15 cellular contexts compared by ENCODE assay signal in the genomic region with DNA sequence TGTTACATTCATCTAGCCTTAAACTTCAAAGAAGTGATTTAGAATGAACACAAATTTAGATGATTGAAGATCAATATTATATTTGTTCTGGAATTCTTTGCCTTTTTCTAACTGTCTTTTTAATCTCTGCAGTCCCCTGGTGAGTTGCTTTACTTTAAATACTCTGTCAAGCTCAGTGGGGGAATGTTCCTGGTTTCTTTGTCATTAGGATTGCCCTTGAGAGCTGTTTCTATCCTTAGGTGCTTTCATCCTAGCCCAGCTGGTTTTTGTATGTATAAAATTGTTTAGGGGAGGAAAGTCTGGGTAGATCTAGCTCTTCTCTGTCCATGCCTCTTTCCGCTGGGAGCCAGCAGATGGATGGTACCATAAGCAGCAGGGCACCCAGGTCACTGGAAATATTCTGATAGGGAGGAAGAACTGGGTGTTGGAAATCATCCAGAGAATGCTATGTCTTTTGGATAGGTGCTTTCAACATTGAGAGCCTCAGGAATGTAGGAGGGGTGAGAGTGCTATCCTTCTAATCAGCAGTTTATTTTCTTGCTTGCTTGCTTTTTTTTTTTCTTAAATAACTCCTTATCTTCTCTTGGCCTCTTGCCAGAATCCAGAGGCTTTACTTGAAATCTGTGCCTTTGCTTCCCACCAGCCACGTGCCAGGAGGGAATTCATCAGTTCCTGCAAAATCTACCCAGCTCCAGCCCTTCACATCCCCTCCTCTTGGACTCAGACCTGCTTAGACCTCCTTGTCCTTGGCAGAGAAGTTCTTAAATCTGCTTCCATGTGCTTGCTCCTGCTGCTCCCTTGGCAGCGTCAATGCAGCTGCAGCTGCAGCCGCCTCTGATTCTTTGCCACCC.
DNase-seq lines count a peak whose midpoint lies in the region; ATAC-seq and TF ChIP-seq lines count a peak whose summit lies in the region.
"Had no signal": no experiment of that assay in that cellular context is flagged by ENCODE, and none has a peak within 500 bp of the region (broad histone marks: within the 10 kb centered on the region; RNA-seq: fewer than 3 reads in every experiment).

No MANE protein-coding gene starts in this region.

- 73% methylated on average over 4 of the region's 4 CpGs for WGBS in mammary epithelial cell (ENCODE audit: low coverage, missing lambda C conversion rate)

- no peaks in the 10 kb centered on the region for H3K27me3 ChIP-seq in A673 (replicated peaks; ENCODE audit: insufficient read depth, low read depth, low read length, poor library complexity)
- no peaks in the 10 kb centered on the region for H3K27me3 ChIP-seq in HUES48 (ENCODE audit: control insufficient read depth, insufficient read depth, low read length)
- no peaks in the 10 kb centered on the region for H3K27me3 ChIP-seq in mammary epithelial cell (ENCODE audit: insufficient read depth, low read length)
- H3K27me3 ChIP-seq: ascending aorta, uterus had no signal

- H2AFZ ChIP-seq in mammary epithelial cell (ENCODE audit: low read depth, low read length) = no peak overlapping the region

- no peaks in the 10 kb centered on the region for H3K36me3 ChIP-seq in A673 (ENCODE audit: insufficient read depth, low read length, poor library complexity, severe bottlenecking)
- peaks cover 51% of the 10 kb centered on the region for H3K36me3 ChIP-seq in HUES48 (ENCODE audit: control insufficient read depth, insufficient read depth, low read length)
- H3K36me3 ChIP-seq in mammary epithelial cell (ENCODE audit: insufficient read depth, low read length) = no peaks in the 10 kb centered on the region
- H3K36me3 ChIP-seq: ascending aorta, uterus had no signal

- H3K4me1 ChIP-seq in A673 (ENCODE audit: insufficient read depth, low read length, poor library complexity, severe bottlenecking) (no peaks in the 10 kb centered on the region), HUES48 (ENCODE audit: control insufficient read depth, insufficient read depth, low read length) (peaks cover 42% of the 10 kb centered on the region), mammary epithelial cell (ENCODE audit: insufficient read depth, low read length) (no peaks in the 10 kb centered on the region)
- H3K4me1 ChIP-seq: ascending aorta, uterus had no signal

- DNase-seq in A673 (ENCODE audit: low spot score) (peak; percentile 7), mammary epithelial cell (peak; percentile 1), left kidney (ENCODE audit: low read depth, low spot score) (peak; percentile 44), hypothalamus (lab: John Stamatoyannopoulos, UW) (no peak), NCI-H2029 (lab: John Stamatoyannopoulos, UW) (no peak), substantia nigra (lab: John Stamatoyannopoulos, UW) (no peak)
- DNase-seq: activated CD4-positive, alpha-beta memory T cell treated with anti-CD3 and anti-CD28 coated beads for 36 hours; midbrain; NCI-H1417 treated with DMSO at 0.1 percent for 48 hours; NCI-H526 treated with DMSO at 0.1 percent for 48 hours; T-helper 9 cell; uterus had no signal

- intact Hi-C loops in A673 (cut with micrococcal nuclease; ENCODE audit: unreplicated experiment) (no loop called here), mammary epithelial cell (cut with micrococcal nuclease) (no loop called here)

- no peaks in the 10 kb centered on the region for H3K79me2 ChIP-seq in mammary epithelial cell (ENCODE audit: insufficient read depth, low read length)

- H3K9me3 ChIP-seq in A673 (ENCODE audit: low read depth, low read length, poor library complexity, severe bottlenecking) = no peaks in the 10 kb centered on the region
- H3K9me3 ChIP-seq in HUES48 (ENCODE audit: control insufficient read depth, insufficient read depth, low read length) = no peaks in the 10 kb centered on the region
- no peaks in the 10 kb centered on the region for H3K9me3 ChIP-seq in mammary epithelial cell (replicated peaks; ENCODE audit: insufficient read depth, low read length)
- H3K9me3 ChIP-seq: ascending aorta, uterus had no signal

- H3K27ac ChIP-seq in A673 (ENCODE audit: low read depth, low read length, poor library complexity, severe bottlenecking) (no peak overlapping the region), HUES48 (ENCODE audit: low read depth, low read length) (peak overlapping the region; percentile 54), mammary epithelial cell (ENCODE audit: insufficient read depth, low read depth, low read length) (no peak overlapping the region), substantia nigra (ENCODE audit: low read depth, low read length, poor library complexity, severe bottlenecking) (no peak overlapping the region)
- H3K27ac ChIP-seq: ascending aorta, uterus had no signal

- POLR2A ChIA-PET in A673 (lab: Charles Lee; ENCODE audit: low non-redundant PET) = no interaction called here

- in situ Hi-C loops in mammary epithelial cell (cut with MboI; ENCODE audit: low sequenced_read_pairs in 2 of 2) = no loop called here

- ATAC-seq in HG03025 (IDR thresholded peaks at IDR 0.05; ENCODE audit: low FRiP score, unreplicated experiment) = no peak

- H3K4me3 ChIP-seq in A673 (ENCODE audit: low read depth, low read length, poor library complexity, severe bottlenecking) (no peak overlapping the region), HUES48 (ENCODE audit: low read depth, low read length) (no peak overlapping the region), mammary epithelial cell (replicated peaks in 1 of 3; ENCODE audit: insufficient read depth in 1 of 3, low read depth in 2 of 3, low read length in 3 of 3) (no peak overlapping the region)
- H3K4me3 ChIP-seq: ascending aorta, uterus had no signal

- dilution Hi-C loops in mammary epithelial cell (cut with HindIII; ENCODE audit: low sequenced_read_pairs) = no loop called here

- H3K9ac ChIP-seq in HUES48 (ENCODE audit: low read depth, low read length) (no peak overlapping the region), mammary epithelial cell (ENCODE audit: insufficient read depth, low read length) (no peak overlapping the region)

- H4K20me1 ChIP-seq in mammary epithelial cell (ENCODE audit: insufficient read depth, low read length) = no peaks in the 10 kb centered on the region

- no peak for TF ChIP-seq CTCF in A673 (conservative IDR thresholded peaks at IDR 0.05; ENCODE audit: low read depth, low read length)
- no peak for TF ChIP-seq CTCF in mammary epithelial cell (conservative IDR thresholded peaks at IDR 0.05 in 1 of 2, IDR thresholded peaks at IDR 0.05 in 1 of 2; ENCODE audit: extremely low read depth in 1 of 2, insufficient read depth in 1 of 2, low read depth in 1 of 2, low read length in 2 of 2)

- BruUV-seq in A673 (replicated peaks; lab: Mats Ljungman, UMichigan) (no TSS peak), mammary epithelial cell (replicated peaks; lab: Mats Ljungman, UMichigan) (no TSS peak)

- CTCF ChIA-PET in A673 (lab: Charles Lee) = no interaction called here
- CTCF ChIA-PET in mammary epithelial cell (lab: Charles Lee; ENCODE audit: low non-redundant PET) = no interaction called here

- H3K4me2 ChIP-seq in mammary epithelial cell (ENCODE audit: insufficient read depth, low read depth, low read length) = no peak overlapping the region

Comparison
In these comparisons a context has a peak if more than half of its experiments do, and no peak if none do; other contexts are left out.
1. DNase-seq: peak in A673 (single experiment), mammary epithelial cell (single experiment) and left kidney (single experiment); none in hypothalamus (0 of 51), NCI-H2029 (single experiment) and substantia nigra (0 of 49).